In genomic region chr14:66850258-66850897, GRCh38 we compare ENCODE assay signal across 1 cellular context.
TF ChIP-seq lines count a peak whose summit lies in the region.

No MANE protein-coding gene starts in this region.

TF ChIP-seq in GM12878, 131 proteins besides CTCF, POLR2A, EP300 and RAD21 (continued from another document):
- TF ChIP-seq ZBTB4 (CRISPR knock-in tag; IDR thresholded peaks at IDR 0.05) (no peak), FOS (IDR thresholded peaks at IDR 0.05; ENCODE audit: borderline replicate concordance, extremely low read depth, insufficient read length) (no peak)
